In genomic region chr2:241872313-241872642, GRCh38 we compare ENCODE assay signal across 32 cellular contexts. TPM values are rescaled to one million over a fixed set of nuclear protein-coding genes. Genes with fewer than 3 reads are reported as not detected.
"Had no signal": no experiment of that assay in that cellular context is flagged by ENCODE, and none has a peak within 500 bp of the region (broad histone marks: within the 10 kb centered on the region; RNA-seq: fewer than 3 reads in every experiment).

No MANE protein-coding gene starts in this region.

- H3K4me3 Mint-ChIP-seq: activated CD4-positive, alpha-beta T cell treated with anti-CD3 and anti-CD28 coated beads, Interleukin-2, amount 10 ng/mL, durations not matched to agents 24 days and 14 days; activated CD8-positive, alpha-beta T cell treated with anti-CD3 and anti-CD28 coated beads for 36 hours; activated naive CD4-positive, alpha-beta T cell treated with anti-CD3 and anti-CD28 coated beads, Interleukin-2, amount 50 U/mL, for 24 hours; activated naive CD8-positive, alpha-beta T cell treated with anti-CD3 and anti-CD28 coated beads, Interleukin-2, amount 50 U/mL, for 24 hours; activated T-cell treated with anti-CD3 and anti-CD28 coated beads, Interleukin-2, amount 50 U/mL, for 4 hours; activated T-helper 17 cell treated with anti-CD3 and anti-CD28 coated beads, Interleukin-2, amount 50 U/mL, for 72 hours; endodermal cell; nephron; stimulated activated memory B cell treated with anti-CD40 and anti-IgM and Interleukin-4, amounts not matched to agents 10 μg/mL and 1 μg/mL and 100 μg/mL, for 72 hours; stimulated activated naive CD8-positive, alpha-beta T cell treated with anti-CD3 and anti-CD28 coated beads, Interleukin-15, amount 100 ng/mL, for 72 hours; T-helper 17 cell; type B pancreatic cell had no signal

- DNase-seq: activated CD4-positive, alpha-beta T cell treated with anti-CD3 and anti-CD28 coated beads, Interleukin-2, amount 10 ng/mL, durations not matched to agents 24 days and 14 days; activated CD4-positive, CD25-positive, alpha-beta regulatory T cell treated with anti-CD3 and anti-CD28 coated beads, Interleukin-2, amount 50 U/mL, for 72 hours; activated CD8-positive, alpha-beta T cell treated with anti-CD3 and anti-CD28 coated beads for 36 hours; activated naive CD8-positive, alpha-beta T cell treated with anti-CD3 and anti-CD28 coated beads, Interleukin-2, amount 50 U/mL, for 24 hours; activated T-cell treated with anti-CD3 and anti-CD28 coated beads, Interleukin-2, amount 50 U/mL, for 4 hours; amygdala; caudate nucleus; endodermal cell; foreskin fibroblast; head of caudate nucleus; kidney glomerular epithelial cell; mesendoderm; retina; sigmoid colon; small intestine; stimulated activated CD4-positive, alpha-beta T cell treated with anti-CD3 and anti-CD28 coated beads, Interleukin-4, amount 100 ng/mL, for 24 hours; stimulated activated naive CD8-positive, alpha-beta T cell treated with anti-CD3 and anti-CD28 coated beads, Interleukin-15, amount 100 ng/mL, for 72 hours; substantia nigra; T-helper 17 cell; T1000; uterus had no signal

- H3K4me3 ChIP-seq: lung, sigmoid colon, uterus had no signal

- ATAC-seq: activated CD8-positive, alpha-beta T cell treated with anti-CD3 and anti-CD28 coated beads for 36 hours; activated naive CD8-positive, alpha-beta T cell treated with anti-CD3 and anti-CD28 coated beads, Interleukin-2, amount 50 U/mL, for 24 hours; activated T-cell treated with anti-CD3 and anti-CD28 coated beads, Interleukin-2, amount 50 U/mL, for 4 hours; activated T-helper 17 cell treated with anti-CD3 and anti-CD28 coated beads, Interleukin-2, amount 50 U/mL, for 72 hours; esophagus mucosa; left lobe of liver; stimulated activated naive CD8-positive, alpha-beta T cell treated with anti-CD3 and anti-CD28 coated beads, Interleukin-15, amount 100 ng/mL, for 72 hours; T-helper 17 cell had no signal

- H3K27ac Mint-ChIP-seq: activated CD4-positive, alpha-beta T cell treated with anti-CD3 and anti-CD28 coated beads, Interleukin-2, amount 10 ng/mL, durations not matched to agents 24 days and 14 days; activated CD8-positive, alpha-beta T cell treated with anti-CD3 and anti-CD28 coated beads for 36 hours; activated naive CD4-positive, alpha-beta T cell treated with anti-CD3 and anti-CD28 coated beads, Interleukin-2, amount 50 U/mL, for 24 hours; activated naive CD8-positive, alpha-beta T cell treated with anti-CD3 and anti-CD28 coated beads, Interleukin-2, amount 50 U/mL, for 24 hours; activated T-helper 17 cell treated with anti-CD3 and anti-CD28 coated beads, Interleukin-2, amount 50 U/mL, for 72 hours; endodermal cell; nephron; progenitor cell of endocrine pancreas; stimulated activated naive CD8-positive, alpha-beta T cell treated with anti-CD3 and anti-CD28 coated beads, Interleukin-15, amount 100 ng/mL, for 72 hours; T-helper 17 cell; type B pancreatic cell had no signal

- H3K27me3 ChIP-seq: uterus had no signal

- FAIRE-seq: small intestine had no signal

- H3K4me1 Mint-ChIP-seq: endodermal cell had no signal

- H3K36me3 Mint-ChIP-seq: activated naive CD4-positive, alpha-beta T cell treated with anti-CD3 and anti-CD28 coated beads, Interleukin-2, amount 50 U/mL, for 24 hours; stimulated activated memory B cell treated with anti-CD40 and anti-IgM and Interleukin-4, amounts not matched to agents 10 μg/mL and 1 μg/mL and 100 μg/mL, for 72 hours; type B pancreatic cell had no signal

- H3K27me3 Mint-ChIP-seq: activated CD8-positive, alpha-beta T cell treated with anti-CD3 and anti-CD28 coated beads for 36 hours; activated naive CD4-positive, alpha-beta T cell treated with anti-CD3 and anti-CD28 coated beads, Interleukin-2, amount 50 U/mL, for 24 hours; T-helper 17 cell had no signal

- H3K9me3 Mint-ChIP-seq: activated CD4-positive, alpha-beta T cell treated with anti-CD3 and anti-CD28 coated beads, Interleukin-2, amount 10 ng/mL, durations not matched to agents 24 days and 14 days; activated CD8-positive, alpha-beta T cell treated with anti-CD3 and anti-CD28 coated beads for 36 hours; activated naive CD4-positive, alpha-beta T cell treated with anti-CD3 and anti-CD28 coated beads, Interleukin-2, amount 50 U/mL, for 24 hours; activated naive CD8-positive, alpha-beta T cell treated with anti-CD3 and anti-CD28 coated beads, Interleukin-2, amount 50 U/mL, for 24 hours; activated T-cell treated with anti-CD3 and anti-CD28 coated beads, Interleukin-2, amount 50 U/mL, for 4 hours; activated T-helper 17 cell treated with anti-CD3 and anti-CD28 coated beads, Interleukin-2, amount 50 U/mL, for 72 hours; stimulated activated naive CD8-positive, alpha-beta T cell treated with anti-CD3 and anti-CD28 coated beads, Interleukin-15, amount 100 ng/mL, for 72 hours; type B pancreatic cell had no signal

- H3K36me3 ChIP-seq: neutrophil, sigmoid colon, uterus had no signal

- H3K9me3 ChIP-seq: neutrophil, sigmoid colon, uterus had no signal

- H3K27ac ChIP-seq: neutrophil, sigmoid colon, uterus had no signal

- H3K4me1 ChIP-seq: uterus had no signal

RNA-seq across cellular contexts. Expression of gene RTP5, which starts 2.7 kb away (rescaled TPM):
- total RNA-seq: activated CD4-positive, alpha-beta T cell treated with anti-CD3 and anti-CD28 coated beads, Interleukin-2, amount 10 ng/mL, durations not matched to agents 24 days and 14 days; endodermal cell; esophagus mucosa; left lobe of liver; osteocyte; progenitor cell of endocrine pancreas had no signal

RNA-seq across cellular contexts. Expression of gene PDCD1, which starts 13.6 kb away (rescaled TPM):
- total RNA-seq: osteocyte, progenitor cell of endocrine pancreas had no signal
